Comparison of ENCODE assay signal across 8 cellular contexts in genomic region chr12:55659486-55660385, GRCh38. TPM values are rescaled to one million over a fixed set of nuclear protein-coding genes. Genes with fewer than 3 reads are reported as not detected.
A peak's percentile ranks its signal among the peaks of the same experiment; 100 is the strongest.
DNase-seq lines count a peak whose midpoint lies in the region; ATAC-seq and TF ChIP-seq lines count a peak whose summit lies in the region.

No MANE protein-coding gene starts in this region.

- H3F3A ChIP-seq in smooth muscle cell (ENCODE audit: low read depth), result no peaks in the 10 kb centered on the region

- H3K36me3 ChIP-seq in smooth muscle cell (ENCODE audit: low read depth), result no peaks in the 10 kb centered on the region

- H3K27ac ChIP-seq in smooth muscle cell (ENCODE audit: low read depth), result no peak overlapping the region

- peaks cover 3% of the 10 kb centered on the region for H3K4me1 Mint-ChIP-seq in activated naive CD8-positive, alpha-beta T cell treated with anti-CD3 and anti-CD28 coated beads for 36 hours

- TF ChIP-seq CTCF in fibroblast of villous mesenchyme (IDR thresholded peaks at IDR 0.05; ENCODE audit: insufficient read depth, low read depth, low read length) (peak; percentile 45), smooth muscle cell (IDR thresholded peaks at IDR 0.05; ENCODE audit: borderline replicate concordance, insufficient read depth, poor library complexity, severe bottlenecking) (peak; percentile 39)

- H3K79me2 ChIP-seq in smooth muscle cell (ENCODE audit: low read depth), result no peaks in the 10 kb centered on the region

- WGBS in smooth muscle cell (ENCODE audit: low lambda C conversion rate), result 76% methylated on average over 9 of the region's 9 CpGs

- H3K27ac Mint-ChIP-seq in activated naive CD8-positive, alpha-beta T cell treated with anti-CD3 and anti-CD28 coated beads for 36 hours, result no peak overlapping the region

- H3K4me1 ChIP-seq in smooth muscle cell (ENCODE audit: low read depth), result no peaks in the 10 kb centered on the region

- no peak for ATAC-seq in GM21723 (IDR thresholded peaks at IDR 0.05; ENCODE audit: unreplicated experiment)
- ATAC-seq in GM19455 (IDR thresholded peaks at IDR 0.05; ENCODE audit: unreplicated experiment), result no peak

- no peaks in the 10 kb centered on the region for H4K20me1 ChIP-seq in smooth muscle cell (ENCODE audit: low read depth)

- H3K9me3 Mint-ChIP-seq in activated naive CD8-positive, alpha-beta T cell treated with anti-CD3 and anti-CD28 coated beads for 36 hours, result no peaks in the 10 kb centered on the region

- no peaks in the 10 kb centered on the region for H3K36me3 Mint-ChIP-seq in activated naive CD8-positive, alpha-beta T cell treated with anti-CD3 and anti-CD28 coated beads for 36 hours

- peaks cover 4% of the 10 kb centered on the region for H3K27me3 ChIP-seq in smooth muscle cell (ENCODE audit: low read depth)

- peak overlapping the region; percentile 27 for H2AFZ ChIP-seq in smooth muscle cell (ENCODE audit: low read depth)

- H3K9me3 ChIP-seq in smooth muscle cell (replicated peaks; ENCODE audit: low read depth), result no peaks in the 10 kb centered on the region

- no peak overlapping the region for H3K9ac ChIP-seq in smooth muscle cell (ENCODE audit: low read depth)

- H3K27me3 Mint-ChIP-seq in activated naive CD8-positive, alpha-beta T cell treated with anti-CD3 and anti-CD28 coated beads for 36 hours, result peaks cover 17% of the 10 kb centered on the region

- H3K4me3 Mint-ChIP-seq in activated naive CD8-positive, alpha-beta T cell treated with anti-CD3 and anti-CD28 coated beads for 36 hours, result no peak overlapping the region

- no peak overlapping the region for H3K4me2 ChIP-seq in smooth muscle cell

- H3K4me3 ChIP-seq in fibroblast of villous mesenchyme (ENCODE audit: low read depth, low read length), result no peak overlapping the region
- H3K4me3 ChIP-seq in smooth muscle cell, result no peak overlapping the region

- DNase-seq in NCI-H2227 (lab: John Stamatoyannopoulos, UW; ENCODE audit: unreplicated experiment), result peak; percentile 2
- no peak for DNase-seq in NCI-H2227 treated with DMSO at 0.1 percent for 48 hours (lab: John Stamatoyannopoulos, UW)
- DNase-seq in NOMO-1 treated with dmso at 0.1 percent for 144 hours (lab: John Stamatoyannopoulos, UW; ENCODE audit: unreplicated experiment), result peak; percentile 35
- DNase-seq in fibroblast of villous mesenchyme (ENCODE audit: low read depth), result peak; percentile 68
- no peak for DNase-seq in smooth muscle cell (lab: John Stamatoyannopoulos, UW; ENCODE audit: unreplicated experiment)
- DNase-seq in activated naive CD8-positive, alpha-beta T cell treated with anti-CD3 and anti-CD28 coated beads for 36 hours, result no peak

RNA-seq across cellular contexts. Expression of gene OR10P1, which starts 23.0 kb away (rescaled TPM):
- under 0.01 TPM in 1 of 2 replicates, not detected in the other for total RNA-seq in fibroblast of villous mesenchyme
- not detected in 2 replicates for total RNA-seq in smooth muscle cell
- polyA plus RNA-seq in smooth muscle cell, result not detected in 2 replicates
- not detected for total RNA-seq in activated naive CD8-positive, alpha-beta T cell treated with anti-CD3 and anti-CD28 coated beads for 36 hours

RNA-seq across cellular contexts. Expression of gene ITGA7, which starts 48.0 kb away (rescaled TPM):
- total RNA-seq in fibroblast of villous mesenchyme (1.3 TPM in 2 replicates), smooth muscle cell (0.90 and 1.3 TPM in 2 replicates)
- polyA plus RNA-seq in smooth muscle cell, result 1.1 and 1.6 TPM in 2 replicates
- total RNA-seq in activated naive CD8-positive, alpha-beta T cell treated with anti-CD3 and anti-CD28 coated beads for 36 hours, result 1 to 10 TPM; 3.3 to 3.7 TPM

RNA-seq across cellular contexts. Expression of gene BLOC1S1, which starts 56.1 kb away (rescaled TPM):
- total RNA-seq in fibroblast of villous mesenchyme (36.3 and 54.4 TPM in 2 replicates), smooth muscle cell (107 and 146 TPM in 2 replicates)
- 142 and 150 TPM in 2 replicates for polyA plus RNA-seq in smooth muscle cell
- total RNA-seq in activated naive CD8-positive, alpha-beta T cell treated with anti-CD3 and anti-CD28 coated beads for 36 hours, result 10 to 100 TPM; 81.9 to 88.4 TPM

Comparison
In these comparisons a context has a peak if more than half of its experiments do, and no peak if none do; other contexts are left out.
1. DNase-seq: peak in NCI-H2227 (single experiment), NOMO-1 treated with dmso at 0.1 percent for 144 hours (single experiment) and fibroblast of villous mesenchyme (single experiment); none in NCI-H2227 treated with DMSO at 0.1 percent for 48 hours (single experiment), smooth muscle cell (single experiment) and activated naive CD8-positive, alpha-beta T cell treated with anti-CD3 and anti-CD28 coated beads for 36 hours (single experiment).